In genomic region chr1:187051618-187052232, GRCh38 we compare ENCODE assay signal across 8 cellular contexts.
DNase-seq lines count a peak whose midpoint lies in the region; ATAC-seq and TF ChIP-seq lines count a peak whose summit lies in the region.

No MANE protein-coding gene starts in this region.

- DNase-seq in NOMO-1 treated with DMSO at 0.1 percent for 48 hours (lab: John Stamatoyannopoulos, UW; ENCODE audit: unreplicated experiment) (peak; percentile 15), NOMO-1 treated with dmso at 0.1 percent for 144 hours (lab: John Stamatoyannopoulos, UW; ENCODE audit: unreplicated experiment) (no peak), NCI-H446 (lab: John Stamatoyannopoulos, UW) (peak; percentile 80 to 82), brain microvascular endothelial cell (no peak), medulla oblongata (ENCODE audit: extremely low spot score) (peak; percentile 64)
- no peak for DNase-seq in activated CD4-positive, CD25-positive, alpha-beta regulatory T cell treated with anti-CD3 and anti-CD28 coated beads, Interleukin-2, amount 50 U/mL, for 72 hours

- ATAC-seq in GM19397 (IDR thresholded peaks at IDR 0.05; ENCODE audit: unreplicated experiment): peak; percentile 73
- peak; percentile 81 for ATAC-seq in HG03280 (IDR thresholded peaks at IDR 0.05; ENCODE audit: unreplicated experiment)

- no peaks in the 10 kb centered on the region for H3K27me3 ChIP-seq in brain microvascular endothelial cell (replicated peaks)

- in situ Hi-C loops in brain microvascular endothelial cell (cut with HindIII; ENCODE audit: low pct_ligation_motif_present, low sequenced_read_pairs): no loop called here

- H3K27ac ChIP-seq in brain microvascular endothelial cell: no peak overlapping the region

- peak; percentile 57 for TF ChIP-seq CTCF in brain microvascular endothelial cell (IDR thresholded peaks at IDR 0.05; ENCODE audit: low read depth, low read length, missing control alignments)

- no peaks in the 10 kb centered on the region for H3K36me3 ChIP-seq in brain microvascular endothelial cell (replicated peaks)

- no peak overlapping the region for H3K4me3 ChIP-seq in brain microvascular endothelial cell (ENCODE audit: low read depth, low read length)

Comparison
In these comparisons a context has a peak if more than half of its experiments do, and no peak if none do; other contexts are left out.
1. DNase-seq: peak in NOMO-1 treated with DMSO at 0.1 percent for 48 hours (single experiment), NCI-H446 (2 of 2) and medulla oblongata (single experiment); none in NOMO-1 treated with dmso at 0.1 percent for 144 hours (single experiment), brain microvascular endothelial cell (single experiment) and activated CD4-positive, CD25-positive, alpha-beta regulatory T cell treated with anti-CD3 and anti-CD28 coated beads, Interleukin-2, amount 50 U/mL, for 72 hours (single experiment).